Comparison of ENCODE assay signal across 8 cellular contexts in genomic region chr11:118913411-118914125, GRCh38. TPM values are rescaled to one million over a fixed set of nuclear protein-coding genes. Genes with fewer than 3 reads are reported as not detected.
DNase-seq lines count a peak whose midpoint lies in the region; ATAC-seq and TF ChIP-seq lines count a peak whose summit lies in the region.

No MANE protein-coding gene starts in this region.

- no peak for ATAC-seq in Right ventricle myocardium inferior
- ATAC-seq in left ventricle myocardium superior = no peak
- ATAC-seq in GM21526 (IDR thresholded peaks at IDR 0.05; ENCODE audit: low FRiP score, unreplicated experiment) = no peak

- no peak for TF ChIP-seq EP300 in tibial nerve (IDR thresholded peaks at IDR 0.05)

- DNase-seq in Right ventricle myocardium inferior (ENCODE audit: missing footprints) (peak; percentile 65), left ventricle myocardium superior (no peak), anterior cingulate cortex (lab: John Stamatoyannopoulos, UW) (peak in 47 of 58 donors; percentile 17 to 74 (median 53)), medulla oblongata (ENCODE audit: extremely low spot score) (peak; percentile 62), tibial nerve (ENCODE audit: low spot score in 2 of 2) (no peak), NCI-H1694 (lab: John Stamatoyannopoulos, UW) (no peak), DMS153 (lab: John Stamatoyannopoulos, UW) (no peak)

- H3K4me3 ChIP-seq in tibial nerve = peak overlapping the region in 1 of 4 donors; percentile 26

- TF ChIP-seq POLR2A in tibial nerve (IDR thresholded peaks at IDR 0.05) = no peak

- WGBS in tibial nerve, 2 donors = 4 to 13% methylated on average over 7 to 9 of the region's 9 CpGs

- intact Hi-C loops in Right ventricle myocardium inferior (cut with DNase I) = no loop called here
- intact Hi-C loops in left ventricle myocardium superior (cut with micrococcal nuclease) = no loop called here

- no peaks in the 10 kb centered on the region for H3K36me3 ChIP-seq in tibial nerve

- H3K9me3 ChIP-seq in tibial nerve = no peaks in the 10 kb centered on the region

- H3K4me1 ChIP-seq in tibial nerve = peaks cover 13 to 100% (median 99%) of the 10 kb centered on the region in 4 donors

- no peaks in the 10 kb centered on the region for H3K27me3 ChIP-seq in tibial nerve

- peak overlapping the region; percentile 88 to 97 (median 93) for H3K27ac ChIP-seq in tibial nerve

- no peak for TF ChIP-seq CTCF in tibial nerve (IDR thresholded peaks at IDR 0.05)

RNA-seq across cellular contexts. Expression of gene BCL9L, which starts 12.2 kb away (rescaled TPM):
- total RNA-seq in Right ventricle myocardium inferior (44.5 TPM), left ventricle myocardium superior (44.7 TPM), tibial nerve (10 to 100 TPM; 15.7 to 36.0 (median 28.5) TPM)

RNA-seq across cellular contexts. Expression of gene CXCR5, which starts 29.9 kb away (rescaled TPM):
- total RNA-seq in Right ventricle myocardium inferior = not detected
- not detected for total RNA-seq in left ventricle myocardium superior
- not detected for total RNA-seq in tibial nerve

RNA-seq across cellular contexts. Expression of gene UPK2, which starts 42.5 kb away (rescaled TPM):
- total RNA-seq in Right ventricle myocardium inferior (not detected), left ventricle myocardium superior (not detected), tibial nerve (not detected)

RNA-seq across cellular contexts. Expression of gene FOXR1, which starts 58.0 kb away (rescaled TPM):
- total RNA-seq in Right ventricle myocardium inferior = not detected
- not detected for total RNA-seq in left ventricle myocardium superior
- total RNA-seq in tibial nerve = not detected

Comparison
In these comparisons a context has a peak if more than half of its experiments do, and no peak if none do; other contexts are left out.
1. DNase-seq: peak in Right ventricle myocardium inferior (single experiment), anterior cingulate cortex (47 of 58) and medulla oblongata (single experiment); none in left ventricle myocardium superior (single experiment), tibial nerve (0 of 2), NCI-H1694 (single experiment) and DMS153 (single experiment).